Comparison of ENCODE assay signal across 10 cellular contexts in the genomic region with DNA sequence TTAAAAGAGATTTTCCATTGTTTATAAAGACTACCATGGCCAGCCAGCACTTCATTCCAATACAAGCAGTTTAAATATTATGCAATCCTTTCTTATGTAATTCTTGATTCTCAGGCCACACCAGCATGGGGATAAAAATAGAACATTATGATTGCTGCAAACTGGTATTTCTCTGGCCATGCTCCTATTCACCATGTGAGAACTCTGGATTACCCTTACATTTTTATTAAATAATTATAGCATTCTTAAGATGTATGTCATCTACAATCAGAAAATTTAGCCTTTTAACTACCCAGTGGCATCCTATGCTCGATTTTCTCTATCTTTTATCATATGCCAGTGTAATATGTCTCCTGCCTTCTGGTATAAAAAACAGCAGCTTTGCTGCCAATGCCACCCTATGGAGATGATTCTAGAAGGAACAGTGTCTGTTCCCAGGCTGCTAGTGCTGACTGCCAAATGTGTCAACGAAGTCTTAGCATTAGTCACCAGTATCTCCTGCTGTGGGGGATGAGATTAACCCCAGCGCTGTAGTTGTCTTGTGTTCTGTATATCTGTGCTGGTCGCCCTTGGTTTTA.
DNase-seq lines count a peak whose midpoint lies in the region; ATAC-seq and TF ChIP-seq lines count a peak whose summit lies in the region.
"Had no signal": no experiment of that assay in that cellular context is flagged by ENCODE, and none has a peak within 500 bp of the region (broad histone marks: within the 10 kb centered on the region; RNA-seq: fewer than 3 reads in every experiment).

No MANE protein-coding gene starts in this region.

- H3K4me2 ChIP-seq in parathyroid adenoma (ENCODE audit: low read length) = no peak overlapping the region

- H3K79me2 ChIP-seq in parathyroid adenoma = no peaks in the 10 kb centered on the region

- no peaks in the 10 kb centered on the region for H3K36me3 Mint-ChIP-seq in CD8-positive, alpha-beta memory T cell

- POLR2A ChIA-PET in CD8-positive, alpha-beta memory T cell (lab: Charles Lee) = no interaction called here

- H3K4me3 Mint-ChIP-seq in CD8-positive, alpha-beta memory T cell = no peak overlapping the region
- H3K4me3 Mint-ChIP-seq: stimulated activated naive CD8-positive, alpha-beta T cell treated with anti-CD3 and anti-CD28 coated beads, Interleukin-15, Interleukin-2, amounts not matched to agents 100 ng/mL and 50 ng/mL, for 24 hours had no signal

- H3K27ac Mint-ChIP-seq in CD8-positive, alpha-beta memory T cell = no peak overlapping the region
- H3K27ac Mint-ChIP-seq: stimulated activated naive CD8-positive, alpha-beta T cell treated with anti-CD3 and anti-CD28 coated beads, Interleukin-15, Interleukin-2, amounts not matched to agents 100 ng/mL and 50 ng/mL, for 24 hours had no signal

- H3K27ac ChIP-seq in RWPE2 (ENCODE audit: poor library complexity, severe bottlenecking) (peak overlapping the region; percentile 30), parathyroid adenoma (no peak overlapping the region)
- H3K27ac ChIP-seq in CD8-positive, alpha-beta memory T cell (ENCODE audit: low read depth, low read length) = no peak overlapping the region

- peak; percentile 74 for ATAC-seq in RWPE2 (ENCODE audit: low read depth)
- no peak for ATAC-seq in HG02938 (IDR thresholded peaks at IDR 0.05; ENCODE audit: unreplicated experiment)

- TF ChIP-seq CTCF in RWPE2 (IDR thresholded peaks at IDR 0.05; ENCODE audit: poor library complexity, severe bottlenecking) = no peak
- no peak for TF ChIP-seq CTCF in foreskin fibroblast (IDR thresholded peaks at IDR 0.05; ENCODE audit: low read depth, low read length)
- TF ChIP-seq CTCF in parathyroid adenoma (IDR thresholded peaks at IDR 0.05) = no peak

- no peaks in the 10 kb centered on the region for H3K27me3 ChIP-seq in RWPE2 (ENCODE audit: insufficient read depth, poor library complexity, severe bottlenecking)
- no peaks in the 10 kb centered on the region for H3K27me3 ChIP-seq in parathyroid adenoma (ENCODE audit: control insufficient read depth, insufficient read depth, low read length)
- no peaks in the 10 kb centered on the region for H3K27me3 ChIP-seq in CD8-positive, alpha-beta memory T cell (ENCODE audit: insufficient read depth, low read length, poor library complexity, severe bottlenecking)

- no peaks in the 10 kb centered on the region for H3K9me3 ChIP-seq in RWPE2 (ENCODE audit: severe bottlenecking)
- no peaks in the 10 kb centered on the region for H3K9me3 ChIP-seq in parathyroid adenoma (ENCODE audit: control insufficient read depth, low read length)
- H3K9me3 ChIP-seq in CD8-positive, alpha-beta memory T cell (ENCODE audit: low read length) = no peaks in the 10 kb centered on the region

- no peaks in the 10 kb centered on the region for H3K27me3 Mint-ChIP-seq in CD8-positive, alpha-beta memory T cell

- H3K4me1 Mint-ChIP-seq in CD8-positive, alpha-beta memory T cell = no peaks in the 10 kb centered on the region

- no peak overlapping the region for H3K4me3 ChIP-seq in RWPE2 (ENCODE audit: severe bottlenecking)
- no peak overlapping the region for H3K4me3 ChIP-seq in foreskin fibroblast (ENCODE audit: low read depth in 1 of 2, low read length in 2 of 2)
- H3K4me3 ChIP-seq in parathyroid adenoma (ENCODE audit: low read depth, low read length) = no peak overlapping the region
- no peak overlapping the region for H3K4me3 ChIP-seq in CD8-positive, alpha-beta memory T cell (ENCODE audit: low read length)

- DNase-seq in ELR (ENCODE audit: low read depth) = peak; percentile 93
- no peak for DNase-seq in RWPE2 (ENCODE audit: low spot score)
- peak; percentile 63 to 81 for DNase-seq in foreskin fibroblast
- no peak for DNase-seq in activated T-cell treated with anti-CD3 and anti-CD28 coated beads for 4 hours
- no peak for DNase-seq in CD8-positive, alpha-beta memory T cell
- DNase-seq in central memory CD4-positive, alpha-beta T cell = no peak
- DNase-seq: NCI-H2029 had no signal

- no peaks in the 10 kb centered on the region for H3K36me3 ChIP-seq in RWPE2 (ENCODE audit: low read depth)
- H3K36me3 ChIP-seq in parathyroid adenoma (ENCODE audit: control insufficient read depth, insufficient read depth, low read length) = no peaks in the 10 kb centered on the region
- no peaks in the 10 kb centered on the region for H3K36me3 ChIP-seq in CD8-positive, alpha-beta memory T cell (ENCODE audit: insufficient read depth, low read length)

- CTCF ChIA-PET in CD8-positive, alpha-beta memory T cell (lab: Charles Lee) = no interaction called here

- H3K9ac ChIP-seq in parathyroid adenoma = no peak overlapping the region

- H2AFZ ChIP-seq in parathyroid adenoma = peak overlapping the region; percentile 9

- H3K9me3 Mint-ChIP-seq in CD8-positive, alpha-beta memory T cell = no peaks in the 10 kb centered on the region
- H3K9me3 Mint-ChIP-seq: stimulated activated naive CD8-positive, alpha-beta T cell treated with anti-CD3 and anti-CD28 coated beads, Interleukin-15, Interleukin-2, amounts not matched to agents 100 ng/mL and 50 ng/mL, for 24 hours had no signal

- peaks cover 37% of the 10 kb centered on the region for H3K4me1 ChIP-seq in RWPE2 (ENCODE audit: insufficient read depth, poor library complexity, severe bottlenecking)
- H3K4me1 ChIP-seq in parathyroid adenoma = peaks cover 5% of the 10 kb centered on the region
- no peaks in the 10 kb centered on the region for H3K4me1 ChIP-seq in CD8-positive, alpha-beta memory T cell (ENCODE audit: insufficient read depth, low read length)

Comparison
In these comparisons a context has a peak if more than half of its experiments do, and no peak if none do; other contexts are left out.
1. DNase-seq: peak in ELR (single experiment) and foreskin fibroblast (2 of 2); none in RWPE2 (single experiment), activated T-cell treated with anti-CD3 and anti-CD28 coated beads for 4 hours (single experiment), CD8-positive, alpha-beta memory T cell (0 of 5) and central memory CD4-positive, alpha-beta T cell (single experiment).